Comparison of ENCODE assay signal across 10 cellular contexts in the genomic region with DNA sequence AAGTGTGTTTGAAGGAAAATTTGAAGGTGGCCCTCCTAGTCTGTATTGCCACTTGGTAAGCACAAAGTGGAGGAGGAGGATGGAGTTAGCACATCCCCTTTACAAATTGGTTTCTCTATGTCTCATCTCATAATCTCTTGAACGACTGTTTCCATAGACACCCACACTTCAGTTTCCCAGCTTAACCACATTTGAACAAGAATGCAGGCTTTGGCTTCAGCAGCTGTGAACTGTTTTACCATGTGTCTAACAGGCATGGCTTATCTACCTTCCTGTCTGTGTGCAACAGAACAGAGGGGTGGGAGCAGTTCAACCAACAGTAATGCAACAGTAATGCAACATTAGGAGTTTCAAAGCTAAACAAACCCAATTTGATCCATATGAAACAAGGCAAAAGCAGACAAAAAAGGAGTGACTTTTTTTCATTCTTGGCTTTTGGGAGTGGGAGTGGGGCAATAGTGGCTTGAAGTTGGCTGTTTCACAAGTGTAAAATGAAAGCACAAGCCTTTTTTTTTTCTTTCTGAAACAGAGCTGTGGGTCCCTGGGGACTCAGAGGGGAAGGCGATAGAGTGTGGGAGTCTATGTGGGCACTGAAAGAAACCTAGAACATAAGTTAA.
DNase-seq lines count a peak whose midpoint lies in the region; ATAC-seq, FAIRE-seq and TF ChIP-seq lines count a peak whose summit lies in the region.
"Had no signal": no experiment of that assay in that cellular context is flagged by ENCODE, and none has a peak within 500 bp of the region (broad histone marks: within the 10 kb centered on the region; RNA-seq: fewer than 3 reads in every experiment).

No MANE protein-coding gene starts in this region.

- no peak overlapping the region for H3K9ac ChIP-seq in neural progenitor cell

- CTCF ChIA-PET in CD8-positive, alpha-beta memory T cell (lab: Charles Lee) = interaction anchor here (1.4 to 1.7 kb wide), 3 partner anchors 11 to 103 kb away, joined by 3 to 4 read pairs (median 3); no protein-coding TSS in a partner anchor

- peak overlapping the region; percentile 43 for H3K4me3 ChIP-seq in CD8-positive, alpha-beta memory T cell (ENCODE audit: low read length)
- H3K4me3 ChIP-seq in neural progenitor cell (no peak overlapping the region), pancreas (no peak overlapping the region), aorta (ENCODE audit: low read length in 2 of 2) (no peak overlapping the region)

- H3K9me3 ChIP-seq in CD8-positive, alpha-beta memory T cell (ENCODE audit: low read length) = no peaks in the 10 kb centered on the region
- H3K9me3 ChIP-seq in neural progenitor cell (ENCODE audit: low read depth) = no peaks in the 10 kb centered on the region
- H3K9me3 ChIP-seq in pancreas = no peaks in the 10 kb centered on the region
- H3K9me3 ChIP-seq in aorta (ENCODE audit: control insufficient read depth, low read length) = no peaks in the 10 kb centered on the region

- intact Hi-C loops in pancreas (cut with DNase I) = no loop called here
- intact Hi-C loops in aorta (cut with DNase I) = no loop called here

- no peaks in the 10 kb centered on the region for H3K36me3 ChIP-seq in CD8-positive, alpha-beta memory T cell (ENCODE audit: insufficient read depth, low read length)
- H3K36me3 ChIP-seq in neural progenitor cell = no peaks in the 10 kb centered on the region
- H3K36me3 ChIP-seq in pancreas = no peaks in the 10 kb centered on the region
- H3K36me3 ChIP-seq in aorta (ENCODE audit: control insufficient read depth in 1 of 2, insufficient read depth in 2 of 2, low read length in 1 of 2) = no peaks in the 10 kb centered on the region

- WGBS in pancreas, 2 donors = 40 to 43% methylated on average over 2 of the region's 2 CpGs
- 9 to 22% methylated on average over 2 of the region's 2 CpGs for WGBS in aorta, 2 donors

- TF ChIP-seq CTCF in neural progenitor cell (IDR thresholded peaks at IDR 0.05) (no peak), pancreas (IDR thresholded peaks at IDR 0.05) (no peak)

- DNase-seq in CD8-positive, alpha-beta memory T cell = peak; percentile 12 to 80 (median 75)
- peak; percentile 8 for DNase-seq in activated T-cell treated with anti-CD3 and anti-CD28 coated beads for 48 hours (ENCODE audit: low read depth)
- DNase-seq in stimulated activated CD4-positive, alpha-beta T cell treated with anti-CD3 and anti-CD28 coated beads, Interleukin-2, amount 100 ng/mL, for 48 hours = peak; percentile 18 to 28
- DNase-seq in neural progenitor cell (ENCODE audit: low spot score) = no peak
- no peak for DNase-seq in pancreas
- DNase-seq in aorta = no peak
- DNase-seq: right cardiac atrium had no signal

- no peak overlapping the region for H3K27ac ChIP-seq in CD8-positive, alpha-beta memory T cell (ENCODE audit: low read depth, low read length)
- H3K27ac ChIP-seq in neural progenitor cell (no peak overlapping the region), pancreas (no peak overlapping the region), aorta (ENCODE audit: low read depth in 1 of 2, low read length in 2 of 2) (no peak overlapping the region)

- peaks cover 79% of the 10 kb centered on the region for H3K4me1 ChIP-seq in CD8-positive, alpha-beta memory T cell (ENCODE audit: insufficient read depth, low read length)
- H3K4me1 ChIP-seq in neural progenitor cell (no peaks in the 10 kb centered on the region), pancreas (no peaks in the 10 kb centered on the region), aorta (ENCODE audit: control insufficient read depth in 1 of 2, insufficient read depth in 2 of 2, low read length in 2 of 2) (no peaks in the 10 kb centered on the region)

- H3K79me2 ChIP-seq in neural progenitor cell (ENCODE audit: low read depth) = no peaks in the 10 kb centered on the region

- H3K27ac Mint-ChIP-seq in CD8-positive, alpha-beta memory T cell = peak overlapping the region; percentile 87 to 98 (median 94)
- H3K27ac Mint-ChIP-seq in neural progenitor cell = no peak overlapping the region

- no peaks in the 10 kb centered on the region for H4K20me1 ChIP-seq in neural progenitor cell (ENCODE audit: low read depth)

- H3K4me3 Mint-ChIP-seq in CD8-positive, alpha-beta memory T cell = peak overlapping the region; percentile 72 to 79 (median 75)
- H3K4me3 Mint-ChIP-seq in neural progenitor cell = no peak overlapping the region

- no peak overlapping the region for H2AFZ ChIP-seq in neural progenitor cell (replicated peaks)

- H3K9me3 Mint-ChIP-seq in CD8-positive, alpha-beta memory T cell = peaks cover 0 to 1% (median 0%) of the 10 kb centered on the region in 5 donors
- peaks cover 2% of the 10 kb centered on the region for H3K9me3 Mint-ChIP-seq in neural progenitor cell

- FAIRE-seq in pancreas (lab: Jason Lieb, UNC) = no peak
- FAIRE-seq: bronchial epithelial cell had no signal

- no peak overlapping the region for H3K4me2 ChIP-seq in neural progenitor cell

- ATAC-seq in GM19468 (IDR thresholded peaks at IDR 0.05; ENCODE audit: extremely low read depth, unreplicated experiment) = peak; percentile 90
- ATAC-seq in HG03565 (IDR thresholded peaks at IDR 0.05; ENCODE audit: unreplicated experiment) = peak; percentile 83
- no peak for ATAC-seq in pancreas
- ATAC-seq in aorta (ENCODE audit: low FRiP score) = no peak

- peaks cover 0 to 7% (median 0%) of the 10 kb centered on the region in 3 donors for H3K36me3 Mint-ChIP-seq in CD8-positive, alpha-beta memory T cell
- no peaks in the 10 kb centered on the region for H3K36me3 Mint-ChIP-seq in neural progenitor cell

- no peaks in the 10 kb centered on the region for H3K27me3 Mint-ChIP-seq in CD8-positive, alpha-beta memory T cell
- H3K27me3 Mint-ChIP-seq in neural progenitor cell (ENCODE audit: insufficient read depth, low read depth) = peaks cover 2% of the 10 kb centered on the region

- H3K4me1 Mint-ChIP-seq in CD8-positive, alpha-beta memory T cell = peaks cover 68 to 89% (median 88%) of the 10 kb centered on the region in 3 donors
- no peaks in the 10 kb centered on the region for H3K4me1 Mint-ChIP-seq in neural progenitor cell

- no peaks in the 10 kb centered on the region for H3F3A ChIP-seq in neural progenitor cell (ENCODE audit: low read depth)

- no peaks in the 10 kb centered on the region for H3K27me3 ChIP-seq in CD8-positive, alpha-beta memory T cell (ENCODE audit: insufficient read depth, low read length, poor library complexity, severe bottlenecking)
- H3K27me3 ChIP-seq in neural progenitor cell = no peaks in the 10 kb centered on the region
- H3K27me3 ChIP-seq in pancreas = peaks cover 0 to 16% (median 0%) of the 10 kb centered on the region in 4 donors
- no peaks in the 10 kb centered on the region for H3K27me3 ChIP-seq in aorta (ENCODE audit: control insufficient read depth in 1 of 2, insufficient read depth in 2 of 2, low read length in 1 of 2)

- POLR2A ChIA-PET in CD8-positive, alpha-beta memory T cell (lab: Charles Lee) = interaction anchor here (0.7 to 1.9 kb wide), 4 partner anchors 10 to 98 kb away, joined by 3 to 8 read pairs (median 4); no protein-coding TSS in a partner anchor

Comparison
In these comparisons a context has a peak if more than half of its experiments do, and no peak if none do; other contexts are left out.
1. DNase-seq: peak in CD8-positive, alpha-beta memory T cell (5 of 5), activated T-cell treated with anti-CD3 and anti-CD28 coated beads for 48 hours (single experiment) and stimulated activated CD4-positive, alpha-beta T cell treated with anti-CD3 and anti-CD28 coated beads, Interleukin-2, amount 100 ng/mL, for 48 hours (2 of 2); none in neural progenitor cell (single experiment), pancreas (0 of 6) and aorta (0 of 2).
2. ATAC-seq: peak in GM19468 (single experiment) and HG03565 (single experiment); none in pancreas (0 of 4) and aorta (single experiment).